In the genomic region with DNA sequence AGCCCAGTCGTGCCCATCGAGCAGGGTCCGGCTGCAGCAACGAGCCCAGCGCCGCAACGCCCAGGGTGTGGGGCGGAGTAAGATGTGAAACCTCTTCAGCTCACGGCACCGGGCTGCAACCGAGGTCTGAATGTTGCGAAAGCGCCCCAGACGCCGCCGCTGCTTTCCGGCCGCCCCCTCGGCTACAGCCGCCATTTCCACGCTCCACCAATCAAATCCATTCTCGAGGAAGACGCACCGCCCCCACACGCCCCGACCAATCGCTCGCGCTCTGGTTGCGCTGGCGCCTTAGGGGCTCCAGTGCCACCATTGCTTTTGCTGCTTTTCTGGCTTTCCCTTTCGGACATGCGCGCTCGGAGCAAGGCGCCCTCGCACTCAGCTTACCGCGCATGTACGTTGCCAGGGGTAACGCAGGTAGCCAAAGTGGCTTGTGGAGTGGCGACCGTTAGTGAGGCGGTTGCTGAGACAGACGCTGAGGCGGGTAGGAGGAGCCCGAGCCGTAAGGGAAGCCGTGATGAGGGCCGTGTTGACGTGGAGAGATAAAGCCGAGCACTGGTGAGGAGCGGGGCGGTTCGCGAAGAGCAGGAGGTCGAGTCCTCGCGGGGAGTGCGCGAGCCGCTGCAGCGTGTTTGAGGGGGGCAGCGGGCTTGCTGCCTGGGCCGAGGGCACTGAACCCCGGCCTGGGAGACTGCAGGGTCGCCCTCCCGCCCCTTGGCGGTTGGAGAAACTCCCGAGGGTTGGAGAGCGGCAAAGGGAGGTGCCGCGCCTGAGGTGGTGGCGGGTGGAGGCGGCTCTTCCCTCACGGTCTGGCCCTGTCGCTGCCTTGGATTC, we compare ENCODE assay signal across 8 cellular contexts. TPM values are rescaled to one million over a fixed set of nuclear protein-coding genes. Genes with fewer than 3 reads are reported as not detected.
DNase-seq lines count a peak whose midpoint lies in the region; ATAC-seq and TF ChIP-seq lines count a peak whose summit lies in the region.

A gene with protein sequence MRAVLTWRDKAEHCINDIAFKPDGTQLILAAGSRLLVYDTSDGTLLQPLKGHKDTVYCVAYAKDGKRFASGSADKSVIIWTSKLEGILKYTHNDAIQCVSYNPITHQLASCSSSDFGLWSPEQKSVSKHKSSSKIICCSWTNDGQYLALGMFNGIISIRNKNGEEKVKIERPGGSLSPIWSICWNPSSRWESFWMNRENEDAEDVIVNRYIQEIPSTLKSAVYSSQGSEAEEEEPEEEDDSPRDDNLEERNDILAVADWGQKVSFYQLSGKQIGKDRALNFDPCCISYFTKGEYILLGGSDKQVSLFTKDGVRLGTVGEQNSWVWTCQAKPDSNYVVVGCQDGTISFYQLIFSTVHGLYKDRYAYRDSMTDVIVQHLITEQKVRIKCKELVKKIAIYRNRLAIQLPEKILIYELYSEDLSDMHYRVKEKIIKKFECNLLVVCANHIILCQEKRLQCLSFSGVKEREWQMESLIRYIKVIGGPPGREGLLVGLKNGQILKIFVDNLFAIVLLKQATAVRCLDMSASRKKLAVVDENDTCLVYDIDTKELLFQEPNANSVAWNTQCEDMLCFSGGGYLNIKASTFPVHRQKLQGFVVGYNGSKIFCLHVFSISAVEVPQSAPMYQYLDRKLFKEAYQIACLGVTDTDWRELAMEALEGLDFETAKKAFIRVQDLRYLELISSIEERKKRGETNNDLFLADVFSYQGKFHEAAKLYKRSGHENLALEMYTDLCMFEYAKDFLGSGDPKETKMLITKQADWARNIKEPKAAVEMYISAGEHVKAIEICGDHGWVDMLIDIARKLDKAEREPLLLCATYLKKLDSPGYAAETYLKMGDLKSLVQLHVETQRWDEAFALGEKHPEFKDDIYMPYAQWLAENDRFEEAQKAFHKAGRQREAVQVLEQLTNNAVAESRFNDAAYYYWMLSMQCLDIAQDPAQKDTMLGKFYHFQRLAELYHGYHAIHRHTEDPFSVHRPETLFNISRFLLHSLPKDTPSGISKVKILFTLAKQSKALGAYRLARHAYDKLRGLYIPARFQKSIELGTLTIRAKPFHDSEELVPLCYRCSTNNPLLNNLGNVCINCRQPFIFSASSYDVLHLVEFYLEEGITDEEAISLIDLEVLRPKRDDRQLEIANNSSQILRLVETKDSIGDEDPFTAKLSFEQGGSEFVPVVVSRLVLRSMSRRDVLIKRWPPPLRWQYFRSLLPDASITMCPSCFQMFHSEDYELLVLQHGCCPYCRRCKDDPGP (plus strand): TSS at position 408 of the 831 bp plus-strand sequence. CDS start 107 bp downstream, at position 515.
A gene (minus strand): TSS at position 132 of the 831 bp plus-strand sequence. CDS start 115 bp downstream, at position 17.

- peaks cover 0 to 32% (median 28%) of the 10 kb centered on the region in 9 donors for H3K36me3 ChIP-seq in heart left ventricle

- no peaks in the 10 kb centered on the region for H3K9me3 Mint-ChIP-seq in type B pancreatic cell

- no peaks in the 10 kb centered on the region for H3K27me3 Mint-ChIP-seq in type B pancreatic cell

- peak within 1 kb of the TSS; percentile 96 for H3K4me3 Mint-ChIP-seq in type B pancreatic cell

- H3K27me3 ChIP-seq in heart left ventricle: no peaks in the 10 kb centered on the region

- peaks cover 5 to 85% (median 46%) of the 10 kb centered on the region in 12 donors for H3K4me1 ChIP-seq in heart left ventricle

- in situ Hi-C loops in GM13976 (cut with MboI; ENCODE audit: low sequenced_read_pairs, unreplicated experiment): no loop called here

- H3K27ac Mint-ChIP-seq in type B pancreatic cell: peak within 1 kb of the TSS; percentile 96

- 0 to 1% (median 0%) methylated on average over 61 to 77 of the region's 77 CpGs for WGBS in heart left ventricle, 4 donors

- DNase-seq in GM13976 (ENCODE audit: low spot score) (peak; percentile 98), NCI-H146 treated with DMSO at 0.1 percent for 48 hours (lab: John Stamatoyannopoulos, UW; ENCODE audit: unreplicated experiment) (peak; percentile 100), amniotic epithelial cell (ENCODE audit: low read depth) (peak; percentile 100), heart left ventricle (peak; percentile 96 to 98 (median 97)), pons (ENCODE audit: low spot score) (peak; percentile 98), type B pancreatic cell (ENCODE audit: extremely low spot score, unreplicated experiment) (peak; percentile 98)

- H3K4me3 ChIP-seq in heart left ventricle: peak within 1 kb of the TSS; percentile 52 to 89 (median 81)

- H3K36me3 Mint-ChIP-seq in type B pancreatic cell: peaks cover 6% of the 10 kb centered on the region

- no peaks in the 10 kb centered on the region for H3K9me3 ChIP-seq in heart left ventricle

- TF ChIP-seq CTCF in GM13976 (IDR thresholded peaks at IDR 0.05; ENCODE audit: borderline replicate concordance, control extremely low read depth, extremely low read depth, insufficient read depth, missing control alignments): no peak
- peak in 1 of 12 donors; percentile 2 for TF ChIP-seq CTCF in heart left ventricle (IDR thresholded peaks at IDR 0.05)
- TF ChIP-seq CTCF in type B pancreatic cell (conservative IDR thresholded peaks at IDR 0.05): no peak

- peak within 1 kb of the TSS; percentile 86 to 98 (median 90) for H3K27ac ChIP-seq in heart left ventricle

- H3K4me1 Mint-ChIP-seq in type B pancreatic cell (ENCODE audit: unreplicated experiment): peaks cover 45% of the 10 kb centered on the region

- ATAC-seq in HG02870 (IDR thresholded peaks at IDR 0.05; ENCODE audit: unreplicated experiment) (peak; percentile 84), heart left ventricle (peak; percentile 94 to 97 (median 96))

- peak in 1 of 2 donors; percentile 86 for TF ChIP-seq POLR2A in heart left ventricle (IDR thresholded peaks at IDR 0.05)

- intact Hi-C loops in T-helper 1 cell treated with Interleukin-12 subunit alpha and Interleukin-12 subunit beta and Interleukin-4 antibody, amounts not matched to agents 30 ng/mL and 1 ng/mL, for 36 hours (cut with micrococcal nuclease): loop anchor here (1.0 to 5.0 kb wide), 20 partner anchors 10 to 1842 kb away; a partner anchor contains a TSS
- intact Hi-C loops in heart left ventricle (cut with DNase I): loop anchor here in 2 of 10 donors (2.0 to 5.0 kb wide), 2 partner anchors 42 to 187 kb away; no protein-coding TSS in a partner anchor

RNA-seq across cellular contexts. Expression of the first gene that starts in this region (rescaled TPM):
- 14.6 and 19.2 TPM in 2 replicates for total RNA-seq in T-helper 1 cell treated with Interleukin-12 subunit alpha and Interleukin-12 subunit beta and Interleukin-4 antibody, amounts not matched to agents 30 ng/mL and 1 ng/mL, for 36 hours
- total RNA-seq in heart left ventricle: 10 to 100 TPM; 13.1 to 34.2 (median 16.6) TPM
- 10 to 100 TPM in 1 of 2 donors, 1 to 10 TPM in 1; 7.2 to 25.2 TPM for polyA plus RNA-seq in heart left ventricle
- total RNA-seq in type B pancreatic cell (ENCODE audit: low replicate concordance): 16.9 and 41.6 TPM in 2 replicates

RNA-seq across cellular contexts. Expression of the second gene that starts in this region (rescaled TPM):
- 44.8 and 45.8 TPM in 2 replicates for total RNA-seq in T-helper 1 cell treated with Interleukin-12 subunit alpha and Interleukin-12 subunit beta and Interleukin-4 antibody, amounts not matched to agents 30 ng/mL and 1 ng/mL, for 36 hours
- total RNA-seq in heart left ventricle: 10 to 100 TPM; 13.0 to 26.7 (median 20.6) TPM
- polyA plus RNA-seq in heart left ventricle: 10 to 100 TPM; 10.8 to 42.3 TPM
- total RNA-seq in type B pancreatic cell (ENCODE audit: low replicate concordance): 22.6 and 28.6 TPM in 2 replicates

Comparison
In these comparisons a context has a peak if more than half of its experiments do, and no peak if none do; other contexts are left out.
1. Peak in every context shown above with its lines: DNase-seq, ATAC-seq, H3K4me3 ChIP-seq and H3K27ac ChIP-seq.